ENCODE assay signal across 8 cellular contexts in the genomic region with DNA sequence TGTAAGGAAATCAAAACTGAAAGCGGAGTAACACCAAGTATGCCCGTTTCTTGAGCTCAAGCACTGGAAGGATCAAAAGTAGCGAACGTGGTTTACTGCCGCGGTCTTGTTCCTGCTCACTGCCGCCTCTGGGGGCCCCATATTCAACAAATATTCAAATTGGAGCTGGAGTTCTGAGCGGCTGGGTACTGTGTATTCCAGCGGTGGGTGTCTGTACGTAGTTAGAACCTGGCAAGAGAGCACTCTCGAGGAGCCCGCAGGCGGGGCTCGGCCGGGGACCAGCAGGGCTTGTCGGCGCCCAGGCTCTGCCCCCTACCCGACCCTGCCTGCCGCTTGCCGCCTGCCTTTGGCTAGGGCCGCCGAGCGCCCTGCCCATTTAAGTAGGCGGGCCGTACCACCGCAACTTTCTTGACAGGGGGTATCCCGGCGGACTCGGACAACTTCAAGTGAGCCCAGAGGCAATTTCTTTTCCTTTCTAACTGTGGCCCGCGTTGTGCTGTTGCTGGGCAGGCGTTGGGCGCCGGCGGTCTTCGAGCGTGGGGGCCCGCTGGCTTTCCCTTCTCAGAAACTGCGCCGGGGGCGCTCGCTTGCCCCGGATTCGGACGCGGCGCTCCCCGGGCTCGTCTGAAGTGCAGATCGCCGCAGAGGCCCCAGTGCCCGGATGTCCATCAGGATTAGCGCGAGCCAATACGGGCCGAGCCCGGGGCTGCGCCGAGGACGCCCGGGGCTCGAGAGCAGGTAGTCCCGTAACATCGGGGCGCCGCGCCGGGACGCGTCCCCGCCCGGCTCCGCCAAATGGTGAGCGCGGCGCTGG.
A peak's percentile ranks its signal among the peaks of the same experiment; 100 is the strongest.
DNase-seq lines count a peak whose midpoint lies in the region; ATAC-seq lines count a peak whose summit lies in the region.

No MANE protein-coding gene starts in this region.

- H3K4me3 Mint-ChIP-seq in IgD-negative memory B cell = peak overlapping the region; percentile 95 to 98 (median 98)

- no peaks in the 10 kb centered on the region for H3K4me1 ChIP-seq in esophagus (ENCODE audit: control insufficient read depth in 2 of 2, insufficient read depth in 2 of 2, low read length in 1 of 2)
- H3K4me1 ChIP-seq in muscle layer of colon (ENCODE audit: insufficient read depth, low read length) = peaks cover 38% of the 10 kb centered on the region

- H3K4me1 Mint-ChIP-seq in IgD-negative memory B cell = peaks cover 31 to 39% (median 37%) of the 10 kb centered on the region in 3 donors

- peaks cover 1% of the 10 kb centered on the region for H3K36me3 Mint-ChIP-seq in IgD-negative memory B cell

- peak overlapping the region; percentile 94 to 98 (median 97) for H3K27ac Mint-ChIP-seq in IgD-negative memory B cell

- peak overlapping the region; percentile 95 for H3K9ac ChIP-seq in muscle layer of colon (ENCODE audit: low read length)

- WGBS in esophagus, 2 donors = 0 to 1% methylated on average over 76 of the region's 76 CpGs

- peak; percentile 84 for DNase-seq in DMS53 treated with DMSO at 0.1 percent for 48 hours (lab: John Stamatoyannopoulos, UW; ENCODE audit: unreplicated experiment)
- peak; percentile 98 for DNase-seq in OCI-M1 (lab: John Stamatoyannopoulos, UW)
- peak; percentile 94 for DNase-seq in activated T-cell treated with anti-CD3 and anti-CD28 coated beads, Interleukin-2, amount 50 U/mL, for 1 hour
- peak; percentile 78 to 81 for DNase-seq in stimulated activated CD8-positive, alpha-beta memory T cell treated with anti-CD3 and anti-CD28 coated beads, Interleukin-7, amount 100 ng/mL, for 1 hour (ENCODE audit: low read depth in 2 of 2)

- H3K4me3 ChIP-seq in esophagus (ENCODE audit: low read depth in 1 of 2, low read length in 2 of 2) (peak overlapping the region; percentile 76 to 87), muscle layer of colon (ENCODE audit: low read depth in 1 of 2, low read length in 2 of 2) (peak overlapping the region; percentile 89 to 96)

- H3K27me3 ChIP-seq in esophagus (ENCODE audit: control insufficient read depth in 1 of 2, insufficient read depth in 2 of 2, low read length in 2 of 2) = no peaks in the 10 kb centered on the region
- no peaks in the 10 kb centered on the region for H3K27me3 ChIP-seq in muscle layer of colon (ENCODE audit: control insufficient read depth in 1 of 2, insufficient read depth in 2 of 2, low read length in 2 of 2)

- ATAC-seq in GM21576 (IDR thresholded peaks at IDR 0.05; ENCODE audit: unreplicated experiment) = peak; percentile 61

- H3K9me3 ChIP-seq in esophagus (ENCODE audit: control insufficient read depth in 2 of 2, insufficient read depth in 1 of 2, low read depth in 1 of 2, low read length in 1 of 2) = no peaks in the 10 kb centered on the region
- H3K9me3 ChIP-seq in muscle layer of colon (ENCODE audit: low read length) = no peaks in the 10 kb centered on the region

- H3K9me3 Mint-ChIP-seq in IgD-negative memory B cell = no peaks in the 10 kb centered on the region

- H3K27ac ChIP-seq in esophagus (ENCODE audit: low read depth in 2 of 2, low read length in 1 of 2) (peak overlapping the region; percentile 95 to 99), muscle layer of colon (ENCODE audit: low read depth, low read length) (peak overlapping the region; percentile 97)

- peaks cover 3% of the 10 kb centered on the region for H3K27me3 Mint-ChIP-seq in IgD-negative memory B cell

- H3K36me3 ChIP-seq in esophagus (ENCODE audit: control insufficient read depth in 2 of 2, insufficient read depth in 2 of 2, low read length in 1 of 2) (no peaks in the 10 kb centered on the region), muscle layer of colon (ENCODE audit: insufficient read depth, low read length) (no peaks in the 10 kb centered on the region)

Comparison
In these comparisons a context has a peak if more than half of its experiments do, and no peak if none do; other contexts are left out.
1. Peak in every context shown above with its lines: DNase-seq, ATAC-seq, H3K4me3 ChIP-seq and H3K27ac ChIP-seq.